ENCODE assay signal across 15 cellular contexts in genomic region chr20:24615353-24615752, GRCh38.
DNase-seq lines count a peak whose midpoint lies in the region; ATAC-seq and TF ChIP-seq lines count a peak whose summit lies in the region.
"Had no signal": no experiment of that assay in that cellular context is flagged by ENCODE, and none has a peak within 500 bp of the region (broad histone marks: within the 10 kb centered on the region; RNA-seq: fewer than 3 reads in every experiment).

No MANE protein-coding gene starts in this region.

- no peak for TF ChIP-seq POLR2A in spleen (IDR thresholded peaks at IDR 0.05)

- H4K8ac ChIP-seq in neuronal stem cell (ENCODE audit: low read depth, low read length), result no peak overlapping the region

- H2BK120ac ChIP-seq in neuronal stem cell (ENCODE audit: low read depth, low read length), result peak overlapping the region; percentile 39

- WGBS in neuronal stem cell (ENCODE audit: extremely low coverage in 2 of 2, insufficient read length in 2 of 2, insufficient replicate concordance in 1 of 2), 2 donors, result no CpG with 5 or more reads among the region's 8 CpGs
- 87 to 96% (median 95%) methylated on average over 6 to 8 of the region's 8 CpGs for WGBS in spleen, 5 donors

- no peak overlapping the region for H2AK5ac ChIP-seq in neuronal stem cell (ENCODE audit: low read depth, low read length)

- DNase-seq in coronary artery (ENCODE audit: low spot score), result peak; percentile 47
- DNase-seq in neuronal stem cell (ENCODE audit: low spot score), result no peak
- peak; percentile 48 for DNase-seq in spleen
- no peak for DNase-seq in HPDE6-E6E7 (ENCODE audit: extremely low spot score)
- DNase-seq in SIG-M5 treated with dmso at 0.1 percent for 504 hours (lab: John Stamatoyannopoulos, UW; ENCODE audit: unreplicated experiment), result no peak
- DNase-seq: Calu3; CD4-positive, alpha-beta T cell; CD8-positive, alpha-beta memory T cell; DMS53; DMS79 treated with DMSO at 0.1 percent for 48 hours; GF-D8; GM23248; H7; HCEC 1CT had no signal

- H3K18ac ChIP-seq in neuronal stem cell (ENCODE audit: low read length), result peak overlapping the region; percentile 60

- H3K9ac ChIP-seq in neuronal stem cell (ENCODE audit: low read depth, low read length, poor library complexity), result no peak overlapping the region
- H3K9ac ChIP-seq: GM23248 had no signal

- H3K9me3 ChIP-seq in neuronal stem cell (replicated peaks in 1 of 2; ENCODE audit: control insufficient read depth in 2 of 2, insufficient read depth in 1 of 2, low read depth in 1 of 2, low read length in 2 of 2) (no peaks in the 10 kb centered on the region), spleen (no peaks in the 10 kb centered on the region)

- H4K91ac ChIP-seq in neuronal stem cell (ENCODE audit: low read depth, low read length, poor library complexity), result no peak overlapping the region

- H3K4me3 ChIP-seq in coronary artery (no peak overlapping the region), neuronal stem cell (ENCODE audit: low read length in 2 of 2) (no peak overlapping the region), spleen (no peak overlapping the region)
- H3K4me3 ChIP-seq: GM23248 had no signal

- H2BK15ac ChIP-seq in neuronal stem cell (ENCODE audit: low read length), result peak overlapping the region; percentile 46

- no peaks in the 10 kb centered on the region for H3K27me3 ChIP-seq in neuronal stem cell (ENCODE audit: control insufficient read depth in 3 of 3, insufficient read depth in 3 of 3, low read depth in 1 of 3, low read length in 3 of 3)
- H3K27me3 ChIP-seq in spleen (replicated peaks in 1 of 7), result peaks cover 0 to 26% (median 0%) of the 10 kb centered on the region in 7 donors

- no peak overlapping the region for H3K14ac ChIP-seq in neuronal stem cell (ENCODE audit: low read length)

- H3K36me3 ChIP-seq in neuronal stem cell (replicated peaks in 1 of 2; ENCODE audit: control insufficient read depth in 2 of 2, insufficient read depth in 2 of 2, low read length in 2 of 2) (no peaks in the 10 kb centered on the region), spleen (no peaks in the 10 kb centered on the region)

- H3K27ac ChIP-seq in coronary artery, result no peak overlapping the region
- H3K27ac ChIP-seq in neuronal stem cell (replicated peaks; ENCODE audit: low read length), result no peak overlapping the region
- H3K27ac ChIP-seq in spleen, result no peak overlapping the region
- H3K27ac ChIP-seq: GM23248 had no signal

- ATAC-seq in GM21526 (IDR thresholded peaks at IDR 0.05; ENCODE audit: low FRiP score, unreplicated experiment), result no peak

- peaks cover 0 to 8% of the 10 kb centered on the region in 2 donors for H3K4me1 ChIP-seq in neuronal stem cell (ENCODE audit: control insufficient read depth in 2 of 2, insufficient read depth in 1 of 2, low read depth in 1 of 2, low read length in 2 of 2)
- H3K4me1 ChIP-seq in spleen, result peaks cover 0 to 4% (median 0%) of the 10 kb centered on the region in 6 donors

- TF ChIP-seq CTCF in coronary artery (IDR thresholded peaks at IDR 0.05) (no peak), spleen (IDR thresholded peaks at IDR 0.05 in 8 of 11, conservative IDR thresholded peaks at IDR 0.05 in 3 of 11) (no peak)

- H3K23ac ChIP-seq in neuronal stem cell (ENCODE audit: low read depth, low read length, poor library complexity), result no peak overlapping the region

- H2BK5ac ChIP-seq in neuronal stem cell (ENCODE audit: low read length), result no peak overlapping the region

- H3K4me2 ChIP-seq in neuronal stem cell (ENCODE audit: insufficient read depth, low read length, poor library complexity, severe bottlenecking), result no peak overlapping the region

- H2BK12ac ChIP-seq in neuronal stem cell (ENCODE audit: low read length), result no peak overlapping the region

- H3K4ac ChIP-seq in neuronal stem cell (ENCODE audit: low read length), result no peak overlapping the region

- no peaks in the 10 kb centered on the region for H3K79me1 ChIP-seq in neuronal stem cell (ENCODE audit: low read depth, low read length)

- intact Hi-C loops in spleen (cut with DNase I; ENCODE audit: low total_unique reads), result no loop called here

- H2AFZ ChIP-seq in neuronal stem cell (ENCODE audit: low read length), result no peak overlapping the region
- H2AFZ ChIP-seq: GM23248 had no signal

Comparison
In these comparisons a context has a peak if more than half of its experiments do, and no peak if none do; other contexts are left out.
1. DNase-seq: peak in coronary artery (single experiment) and spleen (single experiment); none in neuronal stem cell (single experiment), HPDE6-E6E7 (single experiment) and SIG-M5 treated with dmso at 0.1 percent for 504 hours (single experiment).